ENCODE assay signal across 19 cellular contexts in the genomic region with DNA sequence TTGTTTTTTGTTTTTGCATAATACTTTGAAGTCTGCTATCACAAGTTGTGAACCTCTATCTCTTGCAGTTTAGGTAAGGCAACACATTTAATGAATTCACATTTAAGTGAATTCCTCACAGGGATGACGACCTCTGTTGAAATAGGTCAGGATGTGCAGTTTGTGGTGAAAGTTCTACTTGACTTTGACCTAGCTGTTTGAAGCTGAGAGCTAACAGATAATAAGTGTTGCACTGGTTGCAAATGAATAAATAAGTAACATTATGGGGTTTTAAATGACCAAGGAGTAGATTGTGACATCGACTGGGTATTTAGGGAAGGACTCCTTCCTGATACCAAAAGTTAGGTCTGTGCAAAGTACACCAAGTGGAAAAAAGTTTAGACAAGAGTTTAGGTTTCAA. TPM values are rescaled to one million over a fixed set of nuclear protein-coding genes. Genes with fewer than 3 reads are reported as not detected.
A peak's percentile ranks its signal among the peaks of the same experiment; 100 is the strongest.
DNase-seq lines count a peak whose midpoint lies in the region; ATAC-seq, FAIRE-seq and TF ChIP-seq lines count a peak whose summit lies in the region.
"Had no signal": no experiment of that assay in that cellular context is flagged by ENCODE, and none has a peak within 500 bp of the region (broad histone marks: within the 10 kb centered on the region; RNA-seq: fewer than 3 reads in every experiment).

No MANE protein-coding gene starts in this region.

- H3K4me1 ChIP-seq in kidney (ENCODE audit: control insufficient read depth in 1 of 2, insufficient read depth in 1 of 2, low read depth in 1 of 2, low read length in 2 of 2), result peaks cover 4 to 15% of the 10 kb centered on the region in 2 donors

- H3K9ac ChIP-seq in kidney (ENCODE audit: low read length in 2 of 2), result no peak overlapping the region
- H3K9ac ChIP-seq: GM23248 had no signal

- no peak overlapping the region for H3K4me3 ChIP-seq in NB4 (ENCODE audit: low read depth, low read length)
- no peak overlapping the region for H3K4me3 ChIP-seq in kidney (ENCODE audit: low read length in 2 of 2)
- H3K4me3 ChIP-seq: GM12878, GM23248 had no signal

- H3K4me1 Mint-ChIP-seq in activated T-helper 17 cell treated with anti-CD3 and anti-CD28 coated beads, Interleukin-2, amount 50 U/mL, for 72 hours, result no peaks in the 10 kb centered on the region
- peaks cover 3% of the 10 kb centered on the region for H3K4me1 Mint-ChIP-seq in progenitor cell of endocrine pancreas (ENCODE audit: low read depth)
- H3K4me1 Mint-ChIP-seq: B cell had no signal

- H3K36me3 ChIP-seq in kidney (ENCODE audit: control insufficient read depth in 1 of 2, insufficient read depth in 2 of 2, low read length in 2 of 2), result peaks cover 2 to 25% of the 10 kb centered on the region in 2 donors

- H3K27ac Mint-ChIP-seq in activated T-helper 17 cell treated with anti-CD3 and anti-CD28 coated beads, Interleukin-2, amount 50 U/mL, for 72 hours, result peak overlapping the region; percentile 22
- H3K27ac Mint-ChIP-seq in progenitor cell of endocrine pancreas, result peak overlapping the region; percentile 63
- H3K27ac Mint-ChIP-seq: B cell had no signal

- no peak for TF ChIP-seq POLR2A in NB4 (IDR thresholded peaks at IDR 0.05; ENCODE audit: extremely low read depth, insufficient read length)

- DNase-seq in NB4 (ENCODE audit: low read depth) (peak; percentile 11), kidney (no peak), progenitor cell of endocrine pancreas (ENCODE audit: low spot score, unreplicated experiment) (no peak), Right ventricle myocardium superior (no peak), SHP77 (lab: John Stamatoyannopoulos, UW) (no peak), OCI-M1 (lab: John Stamatoyannopoulos, UW) (no peak)
- DNase-seq: CD4-positive, CD25-positive, alpha-beta regulatory T cell; GDM1; GM23248; MV-4-11; NCI-H1436; NCI-H2029 treated with DMSO at 0.1 percent for 48 hours; NCI-H510A; NCI-H774; PC-3 had no signal

- TF ChIP-seq CTCF in NB4 (IDR thresholded peaks at IDR 0.05; ENCODE audit: low read depth, low read length), result no peak
- TF ChIP-seq CTCF in kidney (IDR thresholded peaks at IDR 0.05; ENCODE audit: borderline replicate concordance, extremely low read depth, insufficient read depth), result no peak
- no peak for TF ChIP-seq CTCF in progenitor cell of endocrine pancreas (IDR thresholded peaks at IDR 0.05; ENCODE audit: unreplicated experiment)

- H3K9me3 Mint-ChIP-seq in activated T-helper 17 cell treated with anti-CD3 and anti-CD28 coated beads, Interleukin-2, amount 50 U/mL, for 72 hours, result peaks cover 4% of the 10 kb centered on the region
- H3K9me3 Mint-ChIP-seq in progenitor cell of endocrine pancreas (ENCODE audit: low read depth), result peaks cover 3% of the 10 kb centered on the region

- FAIRE-seq in kidney (lab: Jason Lieb, UNC), result peak; percentile 72
- FAIRE-seq: GM12878 had no signal

- H3K4me3 Mint-ChIP-seq in activated T-helper 17 cell treated with anti-CD3 and anti-CD28 coated beads, Interleukin-2, amount 50 U/mL, for 72 hours, result no peak overlapping the region
- no peak overlapping the region for H3K4me3 Mint-ChIP-seq in progenitor cell of endocrine pancreas (ENCODE audit: low read depth)
- H3K4me3 Mint-ChIP-seq: B cell; CD4-positive, CD25-positive, alpha-beta regulatory T cell had no signal

- no peak for ATAC-seq in activated T-helper 17 cell treated with anti-CD3 and anti-CD28 coated beads, Interleukin-2, amount 50 U/mL, for 72 hours (replicated peaks)
- no peak for ATAC-seq in Right ventricle myocardium superior (ENCODE audit: poor library complexity)
- ATAC-seq: GM12878, HCT116, PC-3 had no signal

- intact Hi-C loops in kidney (cut with DNase I) (no loop called here), Right ventricle myocardium superior (cut with DNase I) (no loop called here)

- no peaks in the 10 kb centered on the region for H3K9me3 ChIP-seq in kidney (ENCODE audit: control insufficient read depth in 1 of 2, low read length in 2 of 2)

- H3K36me3 Mint-ChIP-seq in activated T-helper 17 cell treated with anti-CD3 and anti-CD28 coated beads, Interleukin-2, amount 50 U/mL, for 72 hours (ENCODE audit: low read depth), result peaks cover 87% of the 10 kb centered on the region
- H3K36me3 Mint-ChIP-seq in progenitor cell of endocrine pancreas (ENCODE audit: insufficient read depth), result peaks cover 15% of the 10 kb centered on the region

- peak overlapping the region; percentile 54 to 56 for H3K27ac ChIP-seq in kidney (ENCODE audit: low read depth in 2 of 2, low read length in 2 of 2)
- H3K27ac ChIP-seq: GM23248 had no signal

- H3K27me3 Mint-ChIP-seq in activated T-helper 17 cell treated with anti-CD3 and anti-CD28 coated beads, Interleukin-2, amount 50 U/mL, for 72 hours, result no peaks in the 10 kb centered on the region
- no peaks in the 10 kb centered on the region for H3K27me3 Mint-ChIP-seq in progenitor cell of endocrine pancreas
- H3K27me3 Mint-ChIP-seq: B cell; CD4-positive, CD25-positive, alpha-beta regulatory T cell had no signal

RNA-seq across cellular contexts. Expression of a gene that starts 23.9 kb away (rescaled TPM):
- 10 to 100 TPM; 45.3 to 60.1 TPM for total RNA-seq in activated T-helper 17 cell treated with anti-CD3 and anti-CD28 coated beads, Interleukin-2, amount 50 U/mL, for 72 hours
- total RNA-seq in kidney, result 57.5 TPM
- polyA plus RNA-seq in kidney (ENCODE audit: insufficient read depth, low read depth, low replicate concordance), result 180 TPM
- 54.3 and 61.1 TPM in 2 replicates for total RNA-seq in progenitor cell of endocrine pancreas
- 60.4 TPM for total RNA-seq in Right ventricle myocardium superior

RNA-seq across cellular contexts. Expression of a gene that starts 42.5 kb away (rescaled TPM):
- 10 to 100 TPM; 33.5 to 52.4 TPM for total RNA-seq in activated T-helper 17 cell treated with anti-CD3 and anti-CD28 coated beads, Interleukin-2, amount 50 U/mL, for 72 hours
- 42.7 TPM for total RNA-seq in kidney
- polyA plus RNA-seq in kidney (ENCODE audit: insufficient read depth, low read depth, low replicate concordance), result 27.6 TPM
- 38.3 and 41.8 TPM in 2 replicates for total RNA-seq in progenitor cell of endocrine pancreas
- total RNA-seq in Right ventricle myocardium superior, result 63.1 TPM

RNA-seq across cellular contexts. Expression of a gene that starts 42.9 kb away (rescaled TPM):
- total RNA-seq in activated T-helper 17 cell treated with anti-CD3 and anti-CD28 coated beads, Interleukin-2, amount 50 U/mL, for 72 hours, result 1 to 10 TPM; 1.4 to 1.8 TPM
- 4.4 TPM for total RNA-seq in kidney
- 1.7 TPM for polyA plus RNA-seq in kidney (ENCODE audit: insufficient read depth, low read depth, low replicate concordance)
- 2.7 and 3.6 TPM in 2 replicates for total RNA-seq in progenitor cell of endocrine pancreas
- total RNA-seq in Right ventricle myocardium superior, result 2.6 TPM
